ENCODE assay signal across 2 cellular contexts in the genomic region with DNA sequence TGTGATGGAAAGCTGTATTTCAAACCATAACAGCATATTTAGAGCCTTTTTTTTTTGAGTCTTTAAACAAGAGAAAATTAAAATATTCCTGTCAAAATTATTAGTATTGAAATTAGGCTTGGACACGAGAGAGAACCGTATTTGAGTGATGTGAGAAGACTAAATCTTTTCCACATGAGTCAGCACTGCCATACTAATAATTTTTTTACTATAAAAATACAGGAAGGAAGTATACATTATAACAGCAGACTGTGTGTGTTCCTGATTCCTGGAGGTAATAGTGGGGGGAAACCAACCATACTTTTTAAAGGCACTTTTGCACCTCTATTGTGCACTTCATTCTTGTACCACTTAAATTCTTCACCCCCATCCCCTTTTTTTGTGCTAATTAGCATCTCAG.
TF ChIP-seq lines count a peak whose summit lies in the region.

No MANE protein-coding gene starts in this region.

TF ChIP-seq in SK-N-SH treated with all-trans-retinoic acid at 6 μM for 48 hours, 23 proteins besides CTCF, POLR2A, EP300 and RAD21 (continued from another document):
- TF ChIP-seq TSHZ2 (CRISPR knock-in tag; IDR thresholded peaks at IDR 0.05) = no peak
- no peak for TF ChIP-seq ISL1 (CRISPR knock-in tag; IDR thresholded peaks at IDR 0.05)
- no peak for TF ChIP-seq ZNF565 (CRISPR knock-in tag; conservative IDR thresholded peaks at IDR 0.05; ENCODE audit: low read depth)
- no peak for TF ChIP-seq ZNF70 (CRISPR knock-in tag; IDR thresholded peaks at IDR 0.05)
- TF ChIP-seq, protein P1, sequence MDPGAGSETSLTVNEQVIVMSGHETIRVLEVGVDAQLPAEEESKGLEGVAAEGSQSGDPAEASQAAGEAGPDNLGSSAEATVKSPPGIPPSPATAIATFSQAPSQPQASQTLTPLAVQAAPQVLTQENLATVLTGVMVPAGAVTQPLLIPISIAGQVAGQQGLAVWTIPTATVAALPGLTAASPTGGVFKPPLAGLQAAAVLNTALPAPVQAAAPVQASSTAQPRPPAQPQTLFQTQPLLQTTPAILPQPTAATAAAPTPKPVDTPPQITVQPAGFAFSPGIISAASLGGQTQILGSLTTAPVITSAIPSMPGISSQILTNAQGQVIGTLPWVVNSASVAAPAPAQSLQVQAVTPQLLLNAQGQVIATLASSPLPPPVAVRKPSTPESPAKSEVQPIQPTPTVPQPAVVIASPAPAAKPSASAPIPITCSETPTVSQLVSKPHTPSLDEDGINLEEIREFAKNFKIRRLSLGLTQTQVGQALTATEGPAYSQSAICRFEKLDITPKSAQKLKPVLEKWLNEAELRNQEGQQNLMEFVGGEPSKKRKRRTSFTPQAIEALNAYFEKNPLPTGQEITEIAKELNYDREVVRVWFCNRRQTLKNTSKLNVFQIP (CRISPR knock-in tag; IDR thresholded peaks at IDR 0.05; ENCODE audit: borderline replicate concordance, low read depth) = no peak
- TF ChIP-seq BACH2 (CRISPR knock-in tag; IDR thresholded peaks at IDR 0.05; ENCODE audit: borderline replicate concordance) = no peak
- TF ChIP-seq ZFP30 (CRISPR knock-in tag; IDR thresholded peaks at IDR 0.05) = no peak
- TF ChIP-seq TCF4 (CRISPR knock-in tag; IDR thresholded peaks at IDR 0.05; ENCODE audit: borderline replicate concordance) = no peak
- no peak for TF ChIP-seq PPARA (CRISPR knock-in tag; IDR thresholded peaks at IDR 0.05; ENCODE audit: borderline replicate concordance)
- TF ChIP-seq GLIS3 (CRISPR knock-in tag; IDR thresholded peaks at IDR 0.05) = no peak
- no peak for TF ChIP-seq ARNTL (CRISPR knock-in tag; IDR thresholded peaks at IDR 0.05; ENCODE audit: borderline replicate concordance, low read depth)
- TF ChIP-seq SNAI2 (CRISPR knock-in tag; IDR thresholded peaks at IDR 0.05) = no peak
- TF ChIP-seq, protein P2, sequence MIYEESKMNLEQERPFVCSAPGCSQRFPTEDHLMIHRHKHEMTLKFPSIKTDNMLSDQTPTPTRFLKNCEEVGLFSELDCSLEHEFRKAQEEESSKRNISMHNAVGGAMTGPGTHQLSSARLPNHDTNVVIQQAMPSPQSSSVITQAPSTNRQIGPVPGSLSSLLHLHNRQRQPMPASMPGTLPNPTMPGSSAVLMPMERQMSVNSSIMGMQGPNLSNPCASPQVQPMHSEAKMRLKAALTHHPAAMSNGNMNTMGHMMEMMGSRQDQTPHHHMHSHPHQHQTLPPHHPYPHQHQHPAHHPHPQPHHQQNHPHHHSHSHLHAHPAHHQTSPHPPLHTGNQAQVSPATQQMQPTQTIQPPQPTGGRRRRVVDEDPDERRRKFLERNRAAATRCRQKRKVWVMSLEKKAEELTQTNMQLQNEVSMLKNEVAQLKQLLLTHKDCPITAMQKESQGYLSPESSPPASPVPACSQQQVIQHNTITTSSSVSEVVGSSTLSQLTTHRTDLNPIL (CRISPR knock-in tag; IDR thresholded peaks at IDR 0.05; ENCODE audit: low read depth) = no peak
- TF ChIP-seq OSR1 (CRISPR knock-in tag; IDR thresholded peaks at IDR 0.05) = no peak

TF ChIP-seq in SK-N-SH, 30 proteins besides CTCF, POLR2A, EP300 and RAD21 (continued from another document):
- TF ChIP-seq, protein P3, sequence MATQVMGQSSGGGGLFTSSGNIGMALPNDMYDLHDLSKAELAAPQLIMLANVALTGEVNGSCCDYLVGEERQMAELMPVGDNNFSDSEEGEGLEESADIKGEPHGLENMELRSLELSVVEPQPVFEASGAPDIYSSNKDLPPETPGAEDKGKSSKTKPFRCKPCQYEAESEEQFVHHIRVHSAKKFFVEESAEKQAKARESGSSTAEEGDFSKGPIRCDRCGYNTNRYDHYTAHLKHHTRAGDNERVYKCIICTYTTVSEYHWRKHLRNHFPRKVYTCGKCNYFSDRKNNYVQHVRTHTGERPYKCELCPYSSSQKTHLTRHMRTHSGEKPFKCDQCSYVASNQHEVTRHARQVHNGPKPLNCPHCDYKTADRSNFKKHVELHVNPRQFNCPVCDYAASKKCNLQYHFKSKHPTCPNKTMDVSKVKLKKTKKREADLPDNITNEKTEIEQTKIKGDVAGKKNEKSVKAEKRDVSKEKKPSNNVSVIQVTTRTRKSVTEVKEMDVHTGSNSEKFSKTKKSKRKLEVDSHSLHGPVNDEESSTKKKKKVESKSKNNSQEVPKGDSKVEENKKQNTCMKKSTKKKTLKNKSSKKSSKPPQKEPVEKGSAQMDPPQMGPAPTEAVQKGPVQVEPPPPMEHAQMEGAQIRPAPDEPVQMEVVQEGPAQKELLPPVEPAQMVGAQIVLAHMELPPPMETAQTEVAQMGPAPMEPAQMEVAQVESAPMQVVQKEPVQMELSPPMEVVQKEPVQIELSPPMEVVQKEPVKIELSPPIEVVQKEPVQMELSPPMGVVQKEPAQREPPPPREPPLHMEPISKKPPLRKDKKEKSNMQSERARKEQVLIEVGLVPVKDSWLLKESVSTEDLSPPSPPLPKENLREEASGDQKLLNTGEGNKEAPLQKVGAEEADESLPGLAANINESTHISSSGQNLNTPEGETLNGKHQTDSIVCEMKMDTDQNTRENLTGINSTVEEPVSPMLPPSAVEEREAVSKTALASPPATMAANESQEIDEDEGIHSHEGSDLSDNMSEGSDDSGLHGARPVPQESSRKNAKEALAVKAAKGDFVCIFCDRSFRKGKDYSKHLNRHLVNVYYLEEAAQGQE (IDR thresholded peaks at IDR 0.05; ENCODE audit: low read depth, low read length) = no peak
- no peak for TF ChIP-seq FOSL2 (IDR thresholded peaks at IDR 0.05; ENCODE audit: borderline replicate concordance, low read depth)
- TF ChIP-seq SIN3A (IDR thresholded peaks at IDR 0.05; ENCODE audit: borderline replicate concordance, low read depth, low read length) = no peak
- no peak for TF ChIP-seq FOXJ3 (CRISPR knock-in tag; IDR thresholded peaks at IDR 0.05)
- no peak for TF ChIP-seq YY1 (IDR thresholded peaks at IDR 0.05; ENCODE audit: low read depth)
- TF ChIP-seq SMC3 (IDR thresholded peaks at IDR 0.05; ENCODE audit: low read depth, low read length) = no peak
- TF ChIP-seq USF2 (IDR thresholded peaks at IDR 0.05; ENCODE audit: borderline replicate concordance, low read depth, low read length) = no peak
